10 cellular contexts compared by ENCODE assay signal in genomic region chr18:77107218-77107815, GRCh38. TPM values are rescaled to one million over a fixed set of nuclear protein-coding genes. Genes with fewer than 3 reads are reported as not detected.
DNase-seq lines count a peak whose midpoint lies in the region; TF ChIP-seq lines count a peak whose summit lies in the region.
"Had no signal": no experiment of that assay in that cellular context is flagged by ENCODE, and none has a peak within 500 bp of the region (broad histone marks: within the 10 kb centered on the region; RNA-seq: fewer than 3 reads in every experiment).

No MANE protein-coding gene starts in this region.

- H3K4me3 ChIP-seq in muscle layer of colon (ENCODE audit: low read depth in 1 of 2, low read length in 2 of 2) (no peak overlapping the region), transverse colon (no peak overlapping the region)

- TF ChIP-seq EP300 in transverse colon (IDR thresholded peaks at IDR 0.05; ENCODE audit: low read depth) = no peak

- no peaks in the 10 kb centered on the region for H3K27me3 Mint-ChIP-seq in chondrocyte (ENCODE audit: low read depth)

- no peak for TF ChIP-seq CTCF in chondrocyte (IDR thresholded peaks at IDR 0.05)
- no peak for TF ChIP-seq CTCF in transverse colon (IDR thresholded peaks at IDR 0.05)

- no peaks in the 10 kb centered on the region for H3K36me3 ChIP-seq in muscle layer of colon (ENCODE audit: insufficient read depth, low read length)
- no peaks in the 10 kb centered on the region for H3K36me3 ChIP-seq in transverse colon

- DNase-seq in activated CD8-positive, alpha-beta memory T cell treated with anti-CD3 and anti-CD28 coated beads for 24 hours = peak; percentile 56
- DNase-seq in activated CD8-positive, alpha-beta memory T cell treated with anti-CD3 and anti-CD28 coated beads, Interleukin-2, amount 50 U/mL, for 4 hours = no peak
- DNase-seq in chondrocyte (ENCODE audit: low spot score) (no peak), transverse colon (no peak), NCI-H748 treated with DMSO at 0.1 percent for 48 hours (lab: John Stamatoyannopoulos, UW) (no peak), activated gamma-delta T cell (lab: John Stamatoyannopoulos, UW) (no peak), NCI-H526 treated with DMSO at 0.1 percent for 48 hours (lab: John Stamatoyannopoulos, UW) (no peak)
- DNase-seq: effector CD4-positive, alpha-beta T cell; NCI-H187 had no signal

- H3K9me3 ChIP-seq in muscle layer of colon (ENCODE audit: low read length) (no peaks in the 10 kb centered on the region), transverse colon (no peaks in the 10 kb centered on the region)

- peaks cover 89% of the 10 kb centered on the region for H3K4me1 Mint-ChIP-seq in chondrocyte (ENCODE audit: low read depth)

- H3K27me3 ChIP-seq in muscle layer of colon (ENCODE audit: control insufficient read depth in 1 of 2, insufficient read depth in 2 of 2, low read length in 2 of 2) (no peaks in the 10 kb centered on the region), transverse colon (no peaks in the 10 kb centered on the region)

- WGBS in transverse colon (ENCODE audit: low coverage in 1 of 2), 2 donors = 74 to 80% methylated on average over 1 to 6 of the region's 6 CpGs

- no peaks in the 10 kb centered on the region for H3K9me3 Mint-ChIP-seq in chondrocyte (ENCODE audit: low read depth)

- H3K4me1 ChIP-seq in muscle layer of colon (ENCODE audit: insufficient read depth, low read length) (peaks cover 46% of the 10 kb centered on the region), transverse colon (peaks cover 12 to 75% (median 24%) of the 10 kb centered on the region in 4 donors)

- H3K9ac ChIP-seq in muscle layer of colon (ENCODE audit: low read length) = no peak overlapping the region

- peak overlapping the region; percentile 96 for H3K27ac Mint-ChIP-seq in chondrocyte (ENCODE audit: unreplicated experiment)

- H3K4me3 Mint-ChIP-seq in chondrocyte (ENCODE audit: unreplicated experiment) = peak overlapping the region; percentile 60

- peak overlapping the region; percentile 14 for H3K27ac ChIP-seq in muscle layer of colon (ENCODE audit: low read depth, low read length)
- H3K27ac ChIP-seq in transverse colon = peak overlapping the region; percentile 49 to 72 (median 66)

- intact Hi-C loops in transverse colon (cut with DNase I; ENCODE audit: low total_unique reads) = no loop called here

- in situ Hi-C loops in transverse colon (cut with MboI; ENCODE audit: low pct_ligation_motif_present in 1 of 4, low pct_unique_long_range_greater_than_20kb in 1 of 4, low sequenced_read_pairs in 3 of 4) = no loop called here

- TF ChIP-seq POLR2A in transverse colon (IDR thresholded peaks at IDR 0.05) = no peak

- no peaks in the 10 kb centered on the region for H3K36me3 Mint-ChIP-seq in chondrocyte (ENCODE audit: low read depth)

RNA-seq across cellular contexts. Expression of gene MBP, which starts 25.3 kb away (rescaled TPM):
- total RNA-seq in chondrocyte = 8.3 to 15.9 TPM (median 14.0 TPM) in 3 replicates
- total RNA-seq in transverse colon = 10 to 100 TPM; 12.7 to 53.4 (median 41.0) TPM
